ENCODE assay signal across 23 cellular contexts in the genomic region with DNA sequence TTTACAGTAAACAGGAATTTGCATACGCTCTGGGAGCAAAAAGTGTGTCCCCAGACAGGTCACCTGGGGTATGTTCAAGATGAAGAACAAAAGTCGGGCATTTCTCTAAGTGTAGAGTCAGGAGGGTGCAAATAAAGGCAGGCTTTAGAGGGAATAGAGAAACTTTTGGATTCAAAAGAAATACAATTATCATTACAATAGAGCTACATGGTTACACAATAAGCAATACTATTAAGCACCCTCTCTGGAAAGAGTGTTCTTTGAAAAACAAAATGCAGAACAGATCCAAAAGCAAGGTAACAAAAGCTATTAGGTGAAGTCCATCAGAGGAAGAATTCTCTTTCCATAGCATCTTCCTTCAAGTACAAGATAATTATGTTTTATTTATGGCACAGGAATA.
DNase-seq lines count a peak whose midpoint lies in the region; ATAC-seq and TF ChIP-seq lines count a peak whose summit lies in the region.
"Had no signal": no experiment of that assay in that cellular context is flagged by ENCODE, and none has a peak within 500 bp of the region (broad histone marks: within the 10 kb centered on the region; RNA-seq: fewer than 3 reads in every experiment).

No MANE protein-coding gene starts in this region.

- intact Hi-C loops in Right ventricle myocardium superior (cut with DNase I): no loop called here

- H3K4me1 ChIP-seq in GM23338 (ENCODE audit: insufficient read depth) (peaks cover 28% of the 10 kb centered on the region), HAP-1 (peaks cover 19% of the 10 kb centered on the region), neural progenitor cell (peaks cover 39% of the 10 kb centered on the region)
- H3K4me1 ChIP-seq: BE2C, BLaER1 had no signal

- peaks cover 2% of the 10 kb centered on the region; the same call in 1 of the 2 replicates for H3K9me2 ChIP-seq in GM23338 (ENCODE audit: insufficient read depth)

- H3K4me3 ChIP-seq in GM23338: no peak overlapping the region
- no peak overlapping the region for H3K4me3 ChIP-seq in HAP-1
- H3K4me3 ChIP-seq in neural progenitor cell: no peak overlapping the region
- H3K4me3 ChIP-seq: BLaER1, GM12878 had no signal

- H3K4me1 Mint-ChIP-seq in GM23338 (peaks cover 32% of the 10 kb centered on the region), neural progenitor cell (peaks cover 25% of the 10 kb centered on the region)
- H3K4me1 Mint-ChIP-seq: CD4-positive, alpha-beta memory T cell; CD4-positive, CD25-positive, alpha-beta regulatory T cell; CD8-positive, alpha-beta memory T cell had no signal

- no peak overlapping the region for H3K9ac ChIP-seq in neural progenitor cell
- H3K9ac ChIP-seq: BLaER1 had no signal

- H3F3A ChIP-seq in GM23338 (replicated peaks; ENCODE audit: low read depth) (no peaks in the 10 kb centered on the region), neural progenitor cell (ENCODE audit: low read depth) (peaks cover 32% of the 10 kb centered on the region)

- no peak overlapping the region for H3K27ac ChIP-seq in GM23338 (ENCODE audit: low read depth)
- H3K27ac ChIP-seq in neural progenitor cell: no peak overlapping the region
- H3K27ac ChIP-seq: BLaER1 had no signal

- H3K27me3 Mint-ChIP-seq in GM23338 (ENCODE audit: insufficient read depth, low read depth, poor library complexity) (peaks cover 9% of the 10 kb centered on the region), neural progenitor cell (ENCODE audit: insufficient read depth, low read depth) (peaks cover 4% of the 10 kb centered on the region)
- H3K27me3 Mint-ChIP-seq: CD4-positive, alpha-beta memory T cell; CD4-positive, CD25-positive, alpha-beta regulatory T cell had no signal

- no peaks in the 10 kb centered on the region for H3K79me2 ChIP-seq in GM23338 (replicated peaks; ENCODE audit: insufficient read depth)
- no peaks in the 10 kb centered on the region for H3K79me2 ChIP-seq in neural progenitor cell (ENCODE audit: low read depth)

- H3K36me3 Mint-ChIP-seq in GM23338 (ENCODE audit: low read depth) (no peaks in the 10 kb centered on the region; the same call in 2 of the 3 replicates), neural progenitor cell (no peaks in the 10 kb centered on the region)
- H3K36me3 Mint-ChIP-seq: CD14-positive monocyte; CD4-positive, alpha-beta memory T cell; CD4-positive, CD25-positive, alpha-beta regulatory T cell; CD8-positive, alpha-beta memory T cell had no signal

- ATAC-seq in GM23338: peak; percentile 75
- ATAC-seq in Right ventricle myocardium superior (ENCODE audit: poor library complexity): no peak
- ATAC-seq in GM18519 (IDR thresholded peaks at IDR 0.05; ENCODE audit: low FRiP score, unreplicated experiment): no peak
- ATAC-seq: GM12878 had no signal

- no peak overlapping the region for H3K27ac Mint-ChIP-seq in GM23338
- no peak overlapping the region for H3K27ac Mint-ChIP-seq in neural progenitor cell
- H3K27ac Mint-ChIP-seq: CD14-positive monocyte; CD4-positive, CD25-positive, alpha-beta regulatory T cell; CD8-positive, alpha-beta memory T cell had no signal

- DNase-seq in GM23338 (ENCODE audit: low spot score): no peak
- DNase-seq in HAP-1 (ENCODE audit: low spot score in 2 of 2): peak; percentile 48 to 98
- DNase-seq in neural progenitor cell (ENCODE audit: low spot score): no peak
- DNase-seq in Right ventricle myocardium superior: no peak
- DNase-seq: 8988T; ACHN; BE2C; C1 segment of cervical spinal cord; CD4-positive, alpha-beta memory T cell; CD4-positive, CD25-positive, alpha-beta regulatory T cell; CD8-positive, alpha-beta memory T cell; COR-L47; DMS 273 treated with DMSO at 0.1 percent for 48 hours; DMS153; DMS53; DMS79; DND-41; EL; GDM1 had no signal

- H3K9me3 ChIP-seq in HAP-1 (no peaks in the 10 kb centered on the region), neural progenitor cell (ENCODE audit: low read depth) (no peaks in the 10 kb centered on the region)
- H3K9me3 ChIP-seq: BE2C, BLaER1 had no signal

- TF ChIP-seq CTCF in GM23338 (conservative IDR thresholded peaks at IDR 0.05; ENCODE audit: low read depth in 2 of 2) (no peak), neural progenitor cell (IDR thresholded peaks at IDR 0.05) (no peak)

- H3K4me3 Mint-ChIP-seq in GM23338 (no peak overlapping the region), neural progenitor cell (no peak overlapping the region)
- H3K4me3 Mint-ChIP-seq: CD14-positive monocyte; CD4-positive, alpha-beta memory T cell; CD4-positive, CD25-positive, alpha-beta regulatory T cell had no signal

- H2AFZ ChIP-seq in GM23338 (no peak overlapping the region), neural progenitor cell (replicated peaks) (no peak overlapping the region)

- in situ Hi-C loops in HAP-1 (cut with MboI; ENCODE audit: low sequenced_read_pairs): no loop called here

- H3K36me3 ChIP-seq in GM23338 (ENCODE audit: insufficient read depth) (no peaks in the 10 kb centered on the region), HAP-1 (replicated peaks) (no peaks in the 10 kb centered on the region), neural progenitor cell (no peaks in the 10 kb centered on the region)
- H3K36me3 ChIP-seq: BE2C, BLaER1 had no signal

- peak overlapping the region; percentile 22; the same call in 1 of the 2 replicates for H3K4me2 ChIP-seq in GM23338
- peak overlapping the region; percentile 38 for H3K4me2 ChIP-seq in neural progenitor cell
- H3K4me2 ChIP-seq: BLaER1 had no signal

- no peaks in the 10 kb centered on the region for H4K20me1 ChIP-seq in GM23338 (replicated peaks; ENCODE audit: insufficient read depth)
- no peaks in the 10 kb centered on the region for H4K20me1 ChIP-seq in neural progenitor cell (ENCODE audit: low read depth)
- H4K20me1 ChIP-seq: BLaER1 had no signal

- H3K9me3 Mint-ChIP-seq in GM23338 (peaks cover 5% of the 10 kb centered on the region; the same call in 2 of the 3 replicates), neural progenitor cell (no peaks in the 10 kb centered on the region)

- no peaks in the 10 kb centered on the region for H3K27me3 ChIP-seq in GM23338 (ENCODE audit: insufficient read depth)
- H3K27me3 ChIP-seq in HAP-1 (ENCODE audit: low read depth): no peaks in the 10 kb centered on the region
- no peaks in the 10 kb centered on the region for H3K27me3 ChIP-seq in neural progenitor cell
- H3K27me3 ChIP-seq: BE2C, BLaER1 had no signal

TF ChIP-seq in GM23338, 12 proteins besides CTCF, POLR2A, EP300 and RAD21:
- no peak for TF ChIP-seq NANOG (IDR thresholded peaks at IDR 0.05; ENCODE audit: borderline replicate concordance)
- no peak for TF ChIP-seq JUNB (IDR thresholded peaks at IDR 0.05; ENCODE audit: unreplicated experiment)
- TF ChIP-seq EZH2 (IDR thresholded peaks at IDR 0.05; ENCODE audit: low read depth, unreplicated experiment): no peak
- TF ChIP-seq, protein P1, sequence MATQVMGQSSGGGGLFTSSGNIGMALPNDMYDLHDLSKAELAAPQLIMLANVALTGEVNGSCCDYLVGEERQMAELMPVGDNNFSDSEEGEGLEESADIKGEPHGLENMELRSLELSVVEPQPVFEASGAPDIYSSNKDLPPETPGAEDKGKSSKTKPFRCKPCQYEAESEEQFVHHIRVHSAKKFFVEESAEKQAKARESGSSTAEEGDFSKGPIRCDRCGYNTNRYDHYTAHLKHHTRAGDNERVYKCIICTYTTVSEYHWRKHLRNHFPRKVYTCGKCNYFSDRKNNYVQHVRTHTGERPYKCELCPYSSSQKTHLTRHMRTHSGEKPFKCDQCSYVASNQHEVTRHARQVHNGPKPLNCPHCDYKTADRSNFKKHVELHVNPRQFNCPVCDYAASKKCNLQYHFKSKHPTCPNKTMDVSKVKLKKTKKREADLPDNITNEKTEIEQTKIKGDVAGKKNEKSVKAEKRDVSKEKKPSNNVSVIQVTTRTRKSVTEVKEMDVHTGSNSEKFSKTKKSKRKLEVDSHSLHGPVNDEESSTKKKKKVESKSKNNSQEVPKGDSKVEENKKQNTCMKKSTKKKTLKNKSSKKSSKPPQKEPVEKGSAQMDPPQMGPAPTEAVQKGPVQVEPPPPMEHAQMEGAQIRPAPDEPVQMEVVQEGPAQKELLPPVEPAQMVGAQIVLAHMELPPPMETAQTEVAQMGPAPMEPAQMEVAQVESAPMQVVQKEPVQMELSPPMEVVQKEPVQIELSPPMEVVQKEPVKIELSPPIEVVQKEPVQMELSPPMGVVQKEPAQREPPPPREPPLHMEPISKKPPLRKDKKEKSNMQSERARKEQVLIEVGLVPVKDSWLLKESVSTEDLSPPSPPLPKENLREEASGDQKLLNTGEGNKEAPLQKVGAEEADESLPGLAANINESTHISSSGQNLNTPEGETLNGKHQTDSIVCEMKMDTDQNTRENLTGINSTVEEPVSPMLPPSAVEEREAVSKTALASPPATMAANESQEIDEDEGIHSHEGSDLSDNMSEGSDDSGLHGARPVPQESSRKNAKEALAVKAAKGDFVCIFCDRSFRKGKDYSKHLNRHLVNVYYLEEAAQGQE (IDR thresholded peaks at IDR 0.05; ENCODE audit: unreplicated experiment): no peak
- TF ChIP-seq CREB1 (CRISPR knock-in tag; IDR thresholded peaks at IDR 0.05; ENCODE audit: low read depth): no peak
- TF ChIP-seq ZNF331 (CRISPR knock-in tag; IDR thresholded peaks at IDR 0.05; ENCODE audit: low read depth): no peak

Comparison
In these comparisons a context has a peak if more than half of its experiments do, and no peak if none do; other contexts are left out.
1. DNase-seq: peak in HAP-1 (2 of 2); none in GM23338 (single experiment), neural progenitor cell (single experiment) and Right ventricle myocardium superior (single experiment).